8 cellular contexts compared by ENCODE assay signal in the genomic region with DNA sequence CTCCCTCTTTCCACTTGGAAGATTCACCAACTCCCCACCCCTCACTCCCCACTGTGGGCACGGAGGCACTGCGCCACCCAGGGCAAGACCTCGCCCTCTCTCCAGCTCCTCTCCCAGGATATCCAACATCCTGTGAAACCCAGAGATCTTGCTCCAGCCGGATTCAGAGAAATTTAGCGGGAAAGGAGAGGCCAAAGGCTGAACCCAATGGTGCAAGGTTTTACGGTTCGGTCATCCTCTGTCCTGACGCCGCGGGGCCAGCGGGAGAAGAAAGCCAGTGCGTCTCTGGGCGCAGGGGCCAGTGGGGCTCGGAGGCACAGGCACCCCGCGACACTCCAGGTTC. TPM values are rescaled to one million over a fixed set of nuclear protein-coding genes. Genes with fewer than 3 reads are reported as not detected.
DNase-seq lines count a peak whose midpoint lies in the region; ATAC-seq, FAIRE-seq and TF ChIP-seq lines count a peak whose summit lies in the region.

No MANE protein-coding gene starts in this region.

- peaks cover 45% of the 10 kb centered on the region for H3K36me3 Mint-ChIP-seq in activated CD4-positive, alpha-beta T cell treated with anti-CD3 and anti-CD28 coated beads, Interleukin-2, amount 10 ng/mL, durations not matched to agents 24 days and 14 days (ENCODE audit: low read depth)
- peaks cover 13% of the 10 kb centered on the region for H3K36me3 Mint-ChIP-seq in activated naive CD8-positive, alpha-beta T cell treated with anti-CD3 and anti-CD28 coated beads, Interleukin-2, amount 10 ng/mL, durations not matched to agents 7 days and 5 days

- no peaks in the 10 kb centered on the region for H3K9me3 Mint-ChIP-seq in activated CD4-positive, alpha-beta T cell treated with anti-CD3 and anti-CD28 coated beads, Interleukin-2, amount 10 ng/mL, durations not matched to agents 24 days and 14 days
- peaks cover 1% of the 10 kb centered on the region for H3K9me3 Mint-ChIP-seq in activated naive CD8-positive, alpha-beta T cell treated with anti-CD3 and anti-CD28 coated beads, Interleukin-2, amount 10 ng/mL, durations not matched to agents 7 days and 5 days

- intact Hi-C loops in activated CD4-positive, alpha-beta T cell treated with anti-CD3 and anti-CD28 coated beads, Interleukin-2, amount 10 ng/mL, durations not matched to agents 24 days and 14 days (cut with micrococcal nuclease): loop anchor here (1.0 kb wide), 1 partner anchor 12 kb away; no protein-coding TSS in a partner anchor

- POLR2A ChIA-PET in activated naive CD8-positive, alpha-beta T cell treated with anti-CD3 and anti-CD28 coated beads, Interleukin-2, amount 10 ng/mL, durations not matched to agents 7 days and 5 days (lab: Charles Lee): interaction anchor here (0.8 to 5.0 kb wide), 16 partner anchors 10 to 136 kb away, joined by 3 to 87 read pairs (median 10); no protein-coding TSS in a partner anchor

- FAIRE-seq in GM12892 (lab: Jason Lieb, UNC): no peak

- H3K27ac Mint-ChIP-seq in activated CD4-positive, alpha-beta T cell treated with anti-CD3 and anti-CD28 coated beads, Interleukin-2, amount 10 ng/mL, durations not matched to agents 24 days and 14 days: peak overlapping the region; percentile 97
- H3K27ac Mint-ChIP-seq in activated naive CD8-positive, alpha-beta T cell treated with anti-CD3 and anti-CD28 coated beads, Interleukin-2, amount 10 ng/mL, durations not matched to agents 7 days and 5 days: peak overlapping the region; percentile 84

- peaks cover 45% of the 10 kb centered on the region for H3K4me1 Mint-ChIP-seq in activated CD4-positive, alpha-beta T cell treated with anti-CD3 and anti-CD28 coated beads, Interleukin-2, amount 10 ng/mL, durations not matched to agents 24 days and 14 days
- peaks cover 45% of the 10 kb centered on the region for H3K4me1 Mint-ChIP-seq in activated naive CD8-positive, alpha-beta T cell treated with anti-CD3 and anti-CD28 coated beads, Interleukin-2, amount 10 ng/mL, durations not matched to agents 7 days and 5 days

- peak overlapping the region; percentile 92 for H3K4me3 ChIP-seq in kidney epithelial cell (ENCODE audit: low read depth, low read length)
- H3K4me3 ChIP-seq in thymus (ENCODE audit: low read length): peak overlapping the region; percentile 57

- TF ChIP-seq CTCF in kidney epithelial cell (IDR thresholded peaks at IDR 0.05; ENCODE audit: insufficient read depth, low read length, poor library complexity, severe bottlenecking): no peak

- no peaks in the 10 kb centered on the region for H3K27me3 Mint-ChIP-seq in activated CD4-positive, alpha-beta T cell treated with anti-CD3 and anti-CD28 coated beads, Interleukin-2, amount 10 ng/mL, durations not matched to agents 24 days and 14 days
- no peaks in the 10 kb centered on the region for H3K27me3 Mint-ChIP-seq in activated naive CD8-positive, alpha-beta T cell treated with anti-CD3 and anti-CD28 coated beads, Interleukin-2, amount 10 ng/mL, durations not matched to agents 7 days and 5 days

- DNase-seq in activated CD4-positive, alpha-beta T cell treated with anti-CD3 and anti-CD28 coated beads, Interleukin-2, amount 10 ng/mL, durations not matched to agents 24 days and 14 days: no peak
- DNase-seq in activated CD4-positive, alpha-beta T cell treated with anti-CD3 and anti-CD28 coated beads for 4 hours: no peak
- DNase-seq in activated naive CD8-positive, alpha-beta T cell treated with anti-CD3 and anti-CD28 coated beads, Interleukin-2, amount 10 ng/mL, durations not matched to agents 7 days and 5 days: no peak
- DNase-seq in kidney epithelial cell (ENCODE audit: low read depth): no peak
- no peak for DNase-seq in NOMO-1 treated with dmso at 0.1 percent for 144 hours (lab: John Stamatoyannopoulos, UW; ENCODE audit: unreplicated experiment)
- DNase-seq in GM12892 (ENCODE audit: insufficient read length): no peak
- no peak for DNase-seq in NCI-H446 (lab: John Stamatoyannopoulos, UW)

- H3K9me3 ChIP-seq in thymus (ENCODE audit: control insufficient read depth): no peaks in the 10 kb centered on the region

- ATAC-seq in activated naive CD8-positive, alpha-beta T cell treated with anti-CD3 and anti-CD28 coated beads, Interleukin-2, amount 10 ng/mL, durations not matched to agents 7 days and 5 days (ENCODE audit: low read depth): no peak

- H3K27me3 ChIP-seq in kidney epithelial cell (ENCODE audit: control insufficient read depth, insufficient read depth, low read length) (no peaks in the 10 kb centered on the region), thymus (ENCODE audit: control insufficient read depth, insufficient read depth) (no peaks in the 10 kb centered on the region)

- WGBS in thymus: 20% methylated on average over 16 of the region's 16 CpGs

- peak overlapping the region; percentile 94 for H3K4me3 Mint-ChIP-seq in activated CD4-positive, alpha-beta T cell treated with anti-CD3 and anti-CD28 coated beads, Interleukin-2, amount 10 ng/mL, durations not matched to agents 24 days and 14 days
- peak overlapping the region; percentile 93 for H3K4me3 Mint-ChIP-seq in activated naive CD8-positive, alpha-beta T cell treated with anti-CD3 and anti-CD28 coated beads, Interleukin-2, amount 10 ng/mL, durations not matched to agents 7 days and 5 days

- peak overlapping the region; percentile 72 for H3K27ac ChIP-seq in thymus (ENCODE audit: low read depth)

- H3K36me3 ChIP-seq in kidney epithelial cell (ENCODE audit: control insufficient read depth, insufficient read depth, low read length): peaks cover 1% of the 10 kb centered on the region
- no peaks in the 10 kb centered on the region for H3K36me3 ChIP-seq in thymus (ENCODE audit: control insufficient read depth, insufficient read depth)

- peaks cover 18% of the 10 kb centered on the region for H3K4me1 ChIP-seq in thymus (ENCODE audit: control insufficient read depth, insufficient read depth, low read length)

- no peak for TF ChIP-seq POLR2A in GM12892 (IDR thresholded peaks at IDR 0.05; ENCODE audit: low read depth, low read length)

RNA-seq across cellular contexts. Expression of gene CD44, which starts 0.4 kb away (rescaled TPM):
- 488 and 489 TPM in 2 replicates for total RNA-seq in activated CD4-positive, alpha-beta T cell treated with anti-CD3 and anti-CD28 coated beads, Interleukin-2, amount 10 ng/mL, durations not matched to agents 24 days and 14 days
- total RNA-seq in activated naive CD8-positive, alpha-beta T cell treated with anti-CD3 and anti-CD28 coated beads, Interleukin-2, amount 10 ng/mL, durations not matched to agents 7 days and 5 days: 100 to 1,000 TPM; 551 to 555 TPM
- total RNA-seq in kidney epithelial cell: 268 and 336 TPM in 2 replicates
- 78.7 TPM for polyA plus RNA-seq in thymus
- polyA plus RNA-seq in GM12892 (2012; ENCODE audit: missing spikeins): 449 TPM
